2 cellular contexts compared by ENCODE assay signal in genomic region chr2:218171744-218172143, GRCh38. TPM values are rescaled to one million over a fixed set of nuclear protein-coding genes. Genes with fewer than 3 reads are reported as not detected.
"Had no signal": no experiment of that assay in that cellular context is flagged by ENCODE, and none has a peak within 500 bp of the region (broad histone marks: within the 10 kb centered on the region; RNA-seq: fewer than 3 reads in every experiment).

No MANE protein-coding gene starts in this region.

RNA-seq across cellular contexts. Expression of gene CXCR1, which starts 5.0 kb away (rescaled TPM):
- polyA plus RNA-seq: endothelial cell of umbilical vein, fibroblast of lung had no signal

RNA-seq across cellular contexts. Expression of gene CXCR2, which starts 45.9 kb away (rescaled TPM):
- polyA plus RNA-seq: endothelial cell of umbilical vein, fibroblast of lung had no signal
